In the genomic region with DNA sequence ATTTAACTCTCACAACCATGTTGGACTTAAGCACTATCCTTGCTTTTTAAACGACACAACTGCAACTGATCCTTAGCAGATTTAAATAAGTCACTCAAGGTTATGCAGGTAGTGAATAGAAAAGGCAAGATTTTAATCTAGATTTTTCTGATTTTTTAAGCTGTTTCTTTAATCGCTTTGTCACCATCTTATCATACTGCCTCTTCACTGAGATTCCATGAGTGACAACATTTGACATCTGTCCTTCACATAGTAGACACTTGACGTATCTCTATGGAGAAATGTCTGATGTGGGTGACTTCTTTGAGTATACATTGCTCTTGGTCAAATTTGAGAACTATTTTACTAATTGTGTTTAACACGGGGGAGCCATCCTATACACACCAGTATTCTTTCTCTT, we compare ENCODE assay signal across 24 cellular contexts.
"Had no signal": no experiment of that assay in that cellular context is flagged by ENCODE, and none has a peak within 500 bp of the region (broad histone marks: within the 10 kb centered on the region; RNA-seq: fewer than 3 reads in every experiment).

No MANE protein-coding gene starts in this region.

- H3K27me3 Mint-ChIP-seq: dendritic cell treated with granulocyte-macrophage colony-stimulating factor and Interleukin-4, amounts not matched to agents 40 ng/mL and 50 ng/mL, for 4 days had no signal

- H3K27me3 ChIP-seq: colonic mucosa, gastrocnemius medialis, left lung had no signal

- H3K9me3 ChIP-seq: colonic mucosa, esophagus squamous epithelium, gastrocnemius medialis, heart right ventricle, left lung, lower lobe of right lung, mucosa of descending colon had no signal

- DNase-seq: colonic mucosa; cortex of kidney; effector CD8-positive, alpha-beta T cell; effector memory CD8-positive, alpha-beta T cell; endodermal cell; erythroblast; esophagus squamous epithelium; foreskin fibroblast; foreskin melanocyte; gastrocnemius medialis; glutamatergic neuron; head of caudate nucleus; heart right ventricle; hippocampal formation; left cardiac atrium; left lung; left ventricle myocardium superior; lower lobe of right lung; mesenchymal stem cell; mucosa of descending colon had no signal

- H3K4me1 Mint-ChIP-seq: endodermal cell, mesothelial cell of epicardium had no signal

- H3K4me3 ChIP-seq: colonic mucosa, esophagus squamous epithelium, gastrocnemius medialis, heart right ventricle, left lung, lower lobe of right lung, mucosa of descending colon had no signal

- H3K9me3 Mint-ChIP-seq: dendritic cell treated with granulocyte-macrophage colony-stimulating factor and Interleukin-4, amounts not matched to agents 40 ng/mL and 50 ng/mL, for 4 days; effector memory CD8-positive, alpha-beta T cell; endodermal cell; mesothelial cell of epicardium had no signal

- H3K27ac ChIP-seq: colonic mucosa, epithelial cell of prostate, esophagus squamous epithelium, gastrocnemius medialis, heart right ventricle, left lung, lower lobe of right lung had no signal

- H3K36me3 Mint-ChIP-seq: mesothelial cell of epicardium had no signal

- H3K36me3 ChIP-seq: colonic mucosa, esophagus squamous epithelium, gastrocnemius medialis, heart right ventricle, left lung, lower lobe of right lung had no signal

- H3K4me3 Mint-ChIP-seq: dendritic cell treated with granulocyte-macrophage colony-stimulating factor and Interleukin-4, amounts not matched to agents 40 ng/mL and 50 ng/mL, for 4 days; effector memory CD8-positive, alpha-beta T cell; endodermal cell; mesothelial cell of epicardium had no signal

- H3K27ac Mint-ChIP-seq: dendritic cell treated with granulocyte-macrophage colony-stimulating factor and Interleukin-4, amounts not matched to agents 40 ng/mL and 50 ng/mL, for 4 days; effector memory CD8-positive, alpha-beta T cell; endodermal cell; mesothelial cell of epicardium had no signal

- ATAC-seq: effector memory CD8-positive, alpha-beta T cell; esophagus mucosa; gastrocnemius medialis; heart right ventricle; left cardiac atrium; left lung; left ventricle myocardium superior; lower lobe of right lung; mucosa of descending colon had no signal
